In genomic region chr17:73308017-73308823, GRCh38 we compare ENCODE assay signal across 1 cellular context.
A peak's percentile ranks its signal among the peaks of the same experiment; 100 is the strongest.
TF ChIP-seq lines count a peak whose summit lies in the region.

No MANE protein-coding gene starts in this region.

TF ChIP-seq in SK-N-SH, 30 proteins besides CTCF, POLR2A, EP300 and RAD21:
- TF ChIP-seq, protein P1, sequence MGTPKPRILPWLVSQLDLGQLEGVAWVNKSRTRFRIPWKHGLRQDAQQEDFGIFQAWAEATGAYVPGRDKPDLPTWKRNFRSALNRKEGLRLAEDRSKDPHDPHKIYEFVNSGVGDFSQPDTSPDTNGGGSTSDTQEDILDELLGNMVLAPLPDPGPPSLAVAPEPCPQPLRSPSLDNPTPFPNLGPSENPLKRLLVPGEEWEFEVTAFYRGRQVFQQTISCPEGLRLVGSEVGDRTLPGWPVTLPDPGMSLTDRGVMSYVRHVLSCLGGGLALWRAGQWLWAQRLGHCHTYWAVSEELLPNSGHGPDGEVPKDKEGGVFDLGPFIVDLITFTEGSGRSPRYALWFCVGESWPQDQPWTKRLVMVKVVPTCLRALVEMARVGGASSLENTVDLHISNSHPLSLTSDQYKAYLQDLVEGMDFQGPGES (IDR thresholded peaks at IDR 0.05; ENCODE audit: low read depth, low read length) = no peak
- peak; percentile 32; the same call in 1 of the 2 replicates for TF ChIP-seq SIN3A (IDR thresholded peaks at IDR 0.05; ENCODE audit: borderline replicate concordance, low read depth, low read length)
- no peak for TF ChIP-seq GATA2 (CRISPR knock-in tag; IDR thresholded peaks at IDR 0.05)
- TF ChIP-seq, protein P2, sequence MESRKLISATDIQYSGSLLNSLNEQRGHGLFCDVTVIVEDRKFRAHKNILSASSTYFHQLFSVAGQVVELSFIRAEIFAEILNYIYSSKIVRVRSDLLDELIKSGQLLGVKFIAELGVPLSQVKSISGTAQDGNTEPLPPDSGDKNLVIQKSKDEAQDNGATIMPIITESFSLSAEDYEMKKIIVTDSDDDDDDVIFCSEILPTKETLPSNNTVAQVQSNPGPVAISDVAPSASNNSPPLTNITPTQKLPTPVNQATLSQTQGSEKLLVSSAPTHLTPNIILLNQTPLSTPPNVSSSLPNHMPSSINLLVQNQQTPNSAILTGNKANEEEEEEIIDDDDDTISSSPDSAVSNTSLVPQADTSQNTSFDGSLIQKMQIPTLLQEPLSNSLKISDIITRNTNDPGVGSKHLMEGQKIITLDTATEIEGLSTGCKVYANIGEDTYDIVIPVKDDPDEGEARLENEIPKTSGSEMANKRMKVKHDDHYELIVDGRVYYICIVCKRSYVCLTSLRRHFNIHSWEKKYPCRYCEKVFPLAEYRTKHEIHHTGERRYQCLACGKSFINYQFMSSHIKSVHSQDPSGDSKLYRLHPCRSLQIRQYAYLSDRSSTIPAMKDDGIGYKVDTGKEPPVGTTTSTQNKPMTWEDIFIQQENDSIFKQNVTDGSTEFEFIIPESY (IDR thresholded peaks at IDR 0.05; ENCODE audit: borderline replicate concordance, low read depth) = no peak
- peak; percentile 88 for TF ChIP-seq RXRA (IDR thresholded peaks at IDR 0.05; ENCODE audit: borderline replicate concordance, low read depth)
- TF ChIP-seq, protein P3, sequence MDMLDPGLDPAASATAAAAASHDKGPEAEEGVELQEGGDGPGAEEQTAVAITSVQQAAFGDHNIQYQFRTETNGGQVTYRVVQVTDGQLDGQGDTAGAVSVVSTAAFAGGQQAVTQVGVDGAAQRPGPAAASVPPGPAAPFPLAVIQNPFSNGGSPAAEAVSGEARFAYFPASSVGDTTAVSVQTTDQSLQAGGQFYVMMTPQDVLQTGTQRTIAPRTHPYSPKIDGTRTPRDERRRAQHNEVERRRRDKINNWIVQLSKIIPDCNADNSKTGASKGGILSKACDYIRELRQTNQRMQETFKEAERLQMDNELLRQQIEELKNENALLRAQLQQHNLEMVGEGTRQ (IDR thresholded peaks at IDR 0.05; ENCODE audit: borderline replicate concordance, low read depth, low read length) = no peak
- peak; percentile 35; the same call in 1 of the 2 replicates for TF ChIP-seq ELF1 (IDR thresholded peaks at IDR 0.05)
- TF ChIP-seq FOXM1 (IDR thresholded peaks at IDR 0.05; ENCODE audit: low read depth) = peak; percentile 49
- TF ChIP-seq SMC3 (IDR thresholded peaks at IDR 0.05; ENCODE audit: low read depth, low read length) = peak; percentile 8; the same call in 1 of the 2 replicates
- peak; percentile 56; the same call in 1 of the 2 replicates for TF ChIP-seq REST (IDR thresholded peaks at IDR 0.05; ENCODE audit: low read depth, low read length)
- no peak for TF ChIP-seq NRF1 (IDR thresholded peaks at IDR 0.05; ENCODE audit: low read depth, low read length)
- TF ChIP-seq RFX5 (IDR thresholded peaks at IDR 0.05; ENCODE audit: low read length) = no peak
- TF ChIP-seq FOXJ3 (CRISPR knock-in tag; IDR thresholded peaks at IDR 0.05) = no peak
- peak; percentile 59; the same call in 1 of the 2 replicates for TF ChIP-seq JUND (IDR thresholded peaks at IDR 0.05)
- TF ChIP-seq PBX3 (IDR thresholded peaks at IDR 0.05) = peak; percentile 60
- no peak for TF ChIP-seq MXI1 (IDR thresholded peaks at IDR 0.05; ENCODE audit: low read depth, low read length)
- no peak for TF ChIP-seq GABPA (IDR thresholded peaks at IDR 0.05; ENCODE audit: low read depth)
- peak; percentile 38; the same call in 1 of the 2 replicates for TF ChIP-seq USF1 (IDR thresholded peaks at IDR 0.05; ENCODE audit: borderline replicate concordance, low read depth)
- peak; percentile 89 for TF ChIP-seq TCF12 (IDR thresholded peaks at IDR 0.05)
- TF ChIP-seq, protein P4, sequence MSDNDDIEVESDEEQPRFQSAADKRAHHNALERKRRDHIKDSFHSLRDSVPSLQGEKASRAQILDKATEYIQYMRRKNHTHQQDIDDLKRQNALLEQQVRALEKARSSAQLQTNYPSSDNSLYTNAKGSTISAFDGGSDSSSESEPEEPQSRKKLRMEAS (IDR thresholded peaks at IDR 0.05; ENCODE audit: low read depth) = peak; percentile 91
- TF ChIP-seq FOSL2 (IDR thresholded peaks at IDR 0.05; ENCODE audit: borderline replicate concordance, low read depth) = no peak
- TF ChIP-seq RCOR1 (IDR thresholded peaks at IDR 0.05; ENCODE audit: low read length) = no peak
- no peak for TF ChIP-seq YY1 (IDR thresholded peaks at IDR 0.05; ENCODE audit: low read depth)
- TF ChIP-seq POLR2AphosphoS5 (IDR thresholded peaks at IDR 0.05; ENCODE audit: low read depth, low read length) = peak; percentile 76; the same call in 1 of the 2 replicates
- peak; percentile 84 for TF ChIP-seq TEAD4 (IDR thresholded peaks at IDR 0.05; ENCODE audit: borderline replicate concordance, insufficient read depth)
- TF ChIP-seq TAF1 (IDR thresholded peaks at IDR 0.05; ENCODE audit: borderline replicate concordance, low read depth, low read length) = no peak
- no peak for TF ChIP-seq MEF2A (IDR thresholded peaks at IDR 0.05; ENCODE audit: borderline replicate concordance, low read depth)
- TF ChIP-seq NFIC (IDR thresholded peaks at IDR 0.05; ENCODE audit: borderline replicate concordance) = peak; percentile 99
- no peak for TF ChIP-seq EZH2phosphoT487 (IDR thresholded peaks at IDR 0.05; ENCODE audit: borderline replicate concordance, low read depth)
- TF ChIP-seq CHD2 (IDR thresholded peaks at IDR 0.05; ENCODE audit: low read length, partially characterized antibody) = peak; percentile 14
